9 cellular contexts compared by ENCODE assay signal in genomic region chr1:218665216-218665615, GRCh38.
DNase-seq lines count a peak whose midpoint lies in the region; ATAC-seq and TF ChIP-seq lines count a peak whose summit lies in the region.
"Had no signal": no experiment of that assay in that cellular context is flagged by ENCODE, and none has a peak within 500 bp of the region (broad histone marks: within the 10 kb centered on the region; RNA-seq: fewer than 3 reads in every experiment).

No MANE protein-coding gene starts in this region.

- H3K4me3 ChIP-seq in GM23248 (no peak overlapping the region), astrocyte of the spinal cord (ENCODE audit: low read depth, low read length) (no peak overlapping the region), right cardiac atrium (ENCODE audit: low read length) (no peak overlapping the region), sigmoid colon (no peak overlapping the region)
- no peak overlapping the region for H3K4me3 ChIP-seq in effector memory CD4-positive, alpha-beta T cell (ENCODE audit: insufficient read depth, low read depth, low read length, poor library complexity, severe bottlenecking)

- ATAC-seq in right cardiac atrium (peak; percentile 93), GM19452 (IDR thresholded peaks at IDR 0.05; ENCODE audit: unreplicated experiment) (no peak), HG03159 (IDR thresholded peaks at IDR 0.05; ENCODE audit: unreplicated experiment) (no peak)

- H3K36me3 ChIP-seq in GM23248 (ENCODE audit: low read depth), result no peaks in the 10 kb centered on the region
- no peaks in the 10 kb centered on the region for H3K36me3 ChIP-seq in sigmoid colon
- no peaks in the 10 kb centered on the region for H3K36me3 ChIP-seq in effector memory CD4-positive, alpha-beta T cell (ENCODE audit: control insufficient read depth, insufficient read depth, low read length)

- no peaks in the 10 kb centered on the region for H3K79me2 ChIP-seq in GM23248 (ENCODE audit: insufficient read depth)

- TF ChIP-seq CTCF in astrocyte of the spinal cord (IDR thresholded peaks at IDR 0.05; ENCODE audit: low read depth, low read length) (no peak), sigmoid colon (IDR thresholded peaks at IDR 0.05) (no peak)

- H3K4me1 ChIP-seq in GM23248 (ENCODE audit: insufficient read depth) (peaks cover 23% of the 10 kb centered on the region), right cardiac atrium (ENCODE audit: control insufficient read depth, insufficient read depth, low read length) (no peaks in the 10 kb centered on the region), sigmoid colon (peaks cover 0 to 16% (median 13%) of the 10 kb centered on the region in 4 donors)
- H3K4me1 ChIP-seq in effector memory CD4-positive, alpha-beta T cell (ENCODE audit: control insufficient read depth, insufficient read depth, low read length, poor library complexity, severe bottlenecking), result no peaks in the 10 kb centered on the region

- H3K4me2 ChIP-seq in GM23248 (ENCODE audit: unreplicated experiment), result peak overlapping the region; percentile 62

- peaks cover 19% of the 10 kb centered on the region for H3F3A ChIP-seq in GM23248 (ENCODE audit: insufficient read depth)

- intact Hi-C loops in right cardiac atrium (cut with DNase I), result no loop called here
- intact Hi-C loops in sigmoid colon (cut with DNase I), result no loop called here

- no peaks in the 10 kb centered on the region for H3K9me3 ChIP-seq in GM23248 (ENCODE audit: low read depth)
- H3K9me3 ChIP-seq in right cardiac atrium (ENCODE audit: control insufficient read depth, low read length), result no peaks in the 10 kb centered on the region
- H3K9me3 ChIP-seq in sigmoid colon, result no peaks in the 10 kb centered on the region
- H3K9me3 ChIP-seq in effector memory CD4-positive, alpha-beta T cell (ENCODE audit: control insufficient read depth, low read length), result no peaks in the 10 kb centered on the region

- no peak for TF ChIP-seq POLR2A in sigmoid colon (IDR thresholded peaks at IDR 0.05)

- H2AFZ ChIP-seq in GM23248, result peak overlapping the region; percentile 21; the same call in 1 of the 2 replicates

- H3K9me2 ChIP-seq in GM23248 (ENCODE audit: insufficient read depth), result no peaks in the 10 kb centered on the region

- H4K20me1 ChIP-seq in GM23248 (ENCODE audit: insufficient read depth), result no peaks in the 10 kb centered on the region

- WGBS in GM23248 (ENCODE audit: low coverage in 1 of 2, low lambda C conversion rate in 2 of 2, missing lambda C conversion rate in 2 of 2), 2 experiments, result 22 to 23% methylated on average over 4 of the region's 4 CpGs
- 39% methylated on average over 4 of the region's 4 CpGs for WGBS in right cardiac atrium
- WGBS in sigmoid colon, 2 donors, result 63 to 67% methylated on average over 4 of the region's 4 CpGs

- peak overlapping the region; percentile 42 for H3K27ac ChIP-seq in GM23248
- H3K27ac ChIP-seq in right cardiac atrium (ENCODE audit: low read length), result no peak overlapping the region
- H3K27ac ChIP-seq in sigmoid colon, result peak overlapping the region; percentile 16 to 72 (median 54)
- no peak overlapping the region for H3K27ac ChIP-seq in effector memory CD4-positive, alpha-beta T cell (ENCODE audit: insufficient read depth, low read length, poor library complexity, severe bottlenecking)

- in situ Hi-C loops in GM23248 (cut with MboI) (no loop called here), astrocyte of the spinal cord (cut with HindIII; ENCODE audit: low sequenced_read_pairs) (no loop called here)

- no peak for TF ChIP-seq EP300 in sigmoid colon (IDR thresholded peaks at IDR 0.05)

- no peak overlapping the region for H3K9ac ChIP-seq in GM23248

- H3K27me3 ChIP-seq in GM23248 (replicated peaks; ENCODE audit: insufficient read depth) (no peaks in the 10 kb centered on the region), right cardiac atrium (ENCODE audit: control insufficient read depth, insufficient read depth) (no peaks in the 10 kb centered on the region), sigmoid colon (no peaks in the 10 kb centered on the region)
- H3K27me3 ChIP-seq in effector memory CD4-positive, alpha-beta T cell (replicated peaks; ENCODE audit: control insufficient read depth, insufficient read depth, low read length, poor library complexity, severe bottlenecking), result no peaks in the 10 kb centered on the region

- DNase-seq in GM23248 (peak; percentile 84), astrocyte of the spinal cord (ENCODE audit: low read depth, low spot score) (peak; percentile 84), right cardiac atrium (peak; percentile 70 to 84 (median 81)), sigmoid colon (peak; percentile 75), COR-L47 (lab: John Stamatoyannopoulos, UW) (no peak)
- DNase-seq in effector memory CD4-positive, alpha-beta T cell, result no peak
- DNase-seq: stimulated activated CD4-positive, alpha-beta T cell treated with anti-CD3 and anti-CD28 coated beads, Interleukin-1b, Interleukin-23, amount 100 ng/mL, for 48 hours had no signal

Comparison
In these comparisons a context has a peak if more than half of its experiments do, and no peak if none do; other contexts are left out.
1. DNase-seq: peak in GM23248 (single experiment), astrocyte of the spinal cord (single experiment), right cardiac atrium (3 of 3) and sigmoid colon (single experiment); none in effector memory CD4-positive, alpha-beta T cell (0 of 3) and COR-L47 (single experiment).
2. H3K27ac ChIP-seq: peak in GM23248 (single experiment) and sigmoid colon (4 of 4); none in right cardiac atrium (single experiment) and effector memory CD4-positive, alpha-beta T cell (single experiment).
3. ATAC-seq: peak in right cardiac atrium (2 of 2); none in GM19452 (single experiment) and HG03159 (single experiment).